ENCODE assay signal across 10 cellular contexts in genomic region chr10:7491949-7492659, GRCh38.
DNase-seq lines count a peak whose midpoint lies in the region; ATAC-seq, FAIRE-seq and TF ChIP-seq lines count a peak whose summit lies in the region.
"Had no signal": no experiment of that assay in that cellular context is flagged by ENCODE, and none has a peak within 500 bp of the region (broad histone marks: within the 10 kb centered on the region; RNA-seq: fewer than 3 reads in every experiment).

No MANE protein-coding gene starts in this region.

- POLR2A ChIA-PET in CD4-positive, alpha-beta memory T cell (lab: Charles Lee; ENCODE audit: partially characterized antibody), result interaction anchor here (0.6 to 1.4 kb wide), 4 partner anchors 16 to 594 kb away, joined by 3 read pairs; partner anchors contain the start of genes GATA3 and TAF3

- no peak for TF ChIP-seq CTCF in ascending aorta (IDR thresholded peaks at IDR 0.05)
- no peak for TF ChIP-seq CTCF in testis (IDR thresholded peaks at IDR 0.05)
- TF ChIP-seq CTCF in breast epithelium (IDR thresholded peaks at IDR 0.05), result no peak

- peak; percentile 84 for ATAC-seq in HG02943 (IDR thresholded peaks at IDR 0.05; ENCODE audit: low read depth, unreplicated experiment)

- H3K27me3 ChIP-seq in CD4-positive, alpha-beta memory T cell (ENCODE audit: insufficient read depth, low read length), result no peaks in the 10 kb centered on the region
- no peaks in the 10 kb centered on the region for H3K27me3 ChIP-seq in ascending aorta
- no peaks in the 10 kb centered on the region for H3K27me3 ChIP-seq in testis
- no peaks in the 10 kb centered on the region for H3K27me3 ChIP-seq in breast epithelium

- peak; percentile 98 for FAIRE-seq in GM19239 (lab: Jason Lieb, UNC)

- H3K4me1 ChIP-seq in CD4-positive, alpha-beta memory T cell (ENCODE audit: insufficient read depth, low read length), result peaks cover 18% of the 10 kb centered on the region
- no peaks in the 10 kb centered on the region for H3K4me1 ChIP-seq in ascending aorta
- peaks cover 4% of the 10 kb centered on the region for H3K4me1 ChIP-seq in testis
- H3K4me1 ChIP-seq in breast epithelium, result no peaks in the 10 kb centered on the region

- no peaks in the 10 kb centered on the region for H3K27me3 Mint-ChIP-seq in CD4-positive, alpha-beta memory T cell

- H3K4me3 ChIP-seq in CD4-positive, alpha-beta memory T cell (ENCODE audit: low read length in 2 of 2), result no peak overlapping the region
- H3K4me3 ChIP-seq in ascending aorta (no peak overlapping the region), testis (no peak overlapping the region), breast epithelium (no peak overlapping the region)
- H3K4me3 ChIP-seq: esophagus muscularis mucosa had no signal

- H3K27ac ChIP-seq in CD4-positive, alpha-beta memory T cell (ENCODE audit: low read depth, low read length), result no peak overlapping the region
- H3K27ac ChIP-seq in ascending aorta (no peak overlapping the region), testis (no peak overlapping the region), breast epithelium (no peak overlapping the region)
- H3K27ac ChIP-seq: esophagus muscularis mucosa had no signal

- no peaks in the 10 kb centered on the region for H3K36me3 ChIP-seq in CD4-positive, alpha-beta memory T cell (ENCODE audit: insufficient read depth, low read length)
- H3K36me3 ChIP-seq in ascending aorta (no peaks in the 10 kb centered on the region), testis (ENCODE audit: low read depth, missing control alignments) (no peaks in the 10 kb centered on the region), breast epithelium (no peaks in the 10 kb centered on the region)
- H3K36me3 ChIP-seq: esophagus muscularis mucosa had no signal

- CTCF ChIA-PET in CD4-positive, alpha-beta memory T cell (lab: Charles Lee; ENCODE audit: partially characterized antibody), result interaction anchor here (1.0 to 1.8 kb wide), 4 partner anchors 18 to 195 kb away, joined by 3 to 4 read pairs (median 3); no protein-coding TSS in a partner anchor

- intact Hi-C loops in CD4-positive, alpha-beta memory T cell (cut with micrococcal nuclease), result no loop called here
- intact Hi-C loops in ascending aorta (cut with DNase I) (no loop called here), testis (cut with DNase I; ENCODE audit: low total_unique reads) (no loop called here), breast epithelium (cut with DNase I; ENCODE audit: low total_unique reads) (no loop called here)

- peak overlapping the region; percentile 26 to 63 (median 50) for H3K27ac Mint-ChIP-seq in CD4-positive, alpha-beta memory T cell

- no peak for DNase-seq in CD4-positive, alpha-beta memory T cell
- peak; percentile 46 for DNase-seq in GM19239 (ENCODE audit: insufficient read length, low spot score)
- DNase-seq in NOMO-1 treated with DMSO at 0.1 percent for 48 hours (lab: John Stamatoyannopoulos, UW; ENCODE audit: unreplicated experiment), result peak; percentile 90
- no peak for DNase-seq in ascending aorta (ENCODE audit: low spot score in 2 of 2)
- no peak for DNase-seq in testis
- no peak for DNase-seq in breast epithelium (ENCODE audit: low spot score in 2 of 2)
- DNase-seq in cerebellar nuclear complex (lab: John Stamatoyannopoulos, UW), result no peak
- DNase-seq: activated effector memory CD4-positive, alpha-beta T cell treated with anti-CD3 and anti-CD28 coated beads, Interleukin-2, amount 50 U/mL, for 16 hours had no signal

- H3K36me3 Mint-ChIP-seq in CD4-positive, alpha-beta memory T cell, result no peaks in the 10 kb centered on the region

- peaks cover 0 to 4% (median 0%) of the 10 kb centered on the region in 8 donors for H3K9me3 Mint-ChIP-seq in CD4-positive, alpha-beta memory T cell

- H3K4me3 Mint-ChIP-seq in CD4-positive, alpha-beta memory T cell, result peak overlapping the region in 5 of 8 donors; percentile 18 to 76 (median 26)

- no peaks in the 10 kb centered on the region for H3K9me3 ChIP-seq in CD4-positive, alpha-beta memory T cell (ENCODE audit: control insufficient read depth in 1 of 2, low read length in 2 of 2)
- H3K9me3 ChIP-seq in ascending aorta (no peaks in the 10 kb centered on the region), testis (no peaks in the 10 kb centered on the region), breast epithelium (no peaks in the 10 kb centered on the region)

- H3K4me1 Mint-ChIP-seq in CD4-positive, alpha-beta memory T cell, result peaks cover 23 to 51% (median 37%) of the 10 kb centered on the region in 4 donors

- TF ChIP-seq POLR2A in testis (IDR thresholded peaks at IDR 0.05) (no peak), breast epithelium (IDR thresholded peaks at IDR 0.05) (no peak)

Comparison
In these comparisons a context has a peak if more than half of its experiments do, and no peak if none do; other contexts are left out.
1. DNase-seq: peak in GM19239 (single experiment) and NOMO-1 treated with DMSO at 0.1 percent for 48 hours (single experiment); none in CD4-positive, alpha-beta memory T cell (0 of 5), ascending aorta (0 of 2), testis (single experiment), breast epithelium (0 of 2) and cerebellar nuclear complex (0 of 2).